Comparison of ENCODE assay signal across 27 cellular contexts in the genomic region with DNA sequence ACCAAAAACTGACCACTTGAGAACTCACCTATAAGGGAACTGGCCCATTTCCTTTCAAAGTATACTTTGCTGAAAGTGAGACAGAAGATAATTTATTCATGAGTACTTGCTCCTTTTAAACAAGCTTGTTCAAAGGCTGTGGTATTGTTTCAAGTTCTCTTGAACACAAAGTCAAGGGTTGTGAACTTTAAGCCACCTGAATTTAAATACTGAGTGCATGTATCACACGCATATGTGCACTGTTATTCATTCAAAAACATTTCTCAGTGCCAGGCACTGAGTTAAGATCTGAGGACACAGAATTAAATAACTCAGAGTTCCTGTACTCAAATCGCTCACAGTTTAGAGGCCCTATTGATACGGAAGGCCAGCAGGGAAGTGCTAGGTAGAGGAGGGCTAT. TPM values are rescaled to one million over a fixed set of nuclear protein-coding genes. Genes with fewer than 3 reads are reported as not detected.
DNase-seq lines count a peak whose midpoint lies in the region; ATAC-seq and TF ChIP-seq lines count a peak whose summit lies in the region.
"Had no signal": no experiment of that assay in that cellular context is flagged by ENCODE, and none has a peak within 500 bp of the region (broad histone marks: within the 10 kb centered on the region; RNA-seq: fewer than 3 reads in every experiment).

No MANE protein-coding gene starts in this region.

- H3K27me3 Mint-ChIP-seq in activated T-cell treated with anti-CD3 and anti-CD28 coated beads, Interleukin-2, amount 50 U/mL, for 24 hours = no peaks in the 10 kb centered on the region
- no peaks in the 10 kb centered on the region for H3K27me3 Mint-ChIP-seq in activated naive CD8-positive, alpha-beta T cell treated with anti-CD3 and anti-CD28 coated beads, Interleukin-2, amount 50 U/mL, for 24 hours
- H3K27me3 Mint-ChIP-seq in stimulated activated naive CD8-positive, alpha-beta T cell treated with anti-CD3 and anti-CD28 coated beads, Interleukin-15, Interleukin-2, amounts not matched to agents 100 ng/mL and 50 ng/mL, for 24 hours = no peaks in the 10 kb centered on the region
- H3K27me3 Mint-ChIP-seq in WTC11 (ENCODE audit: low read depth) = no peaks in the 10 kb centered on the region

- no peaks in the 10 kb centered on the region for H3K36me3 Mint-ChIP-seq in activated T-cell treated with anti-CD3 and anti-CD28 coated beads, Interleukin-2, amount 50 U/mL, for 24 hours (ENCODE audit: low read depth)
- H3K36me3 Mint-ChIP-seq in activated naive CD8-positive, alpha-beta T cell treated with anti-CD3 and anti-CD28 coated beads, Interleukin-2, amount 50 U/mL, for 24 hours (ENCODE audit: low read depth) = no peaks in the 10 kb centered on the region
- no peaks in the 10 kb centered on the region for H3K36me3 Mint-ChIP-seq in stimulated activated naive CD8-positive, alpha-beta T cell treated with anti-CD3 and anti-CD28 coated beads, Interleukin-15, Interleukin-2, amounts not matched to agents 100 ng/mL and 50 ng/mL, for 24 hours (ENCODE audit: low read depth)
- H3K36me3 Mint-ChIP-seq in WTC11 = no peaks in the 10 kb centered on the region
- H3K36me3 Mint-ChIP-seq: natural killer cell had no signal

- POLR2A ChIA-PET in WTC11 (lab: Charles Lee) = no interaction called here

- H3K4me3 Mint-ChIP-seq in activated T-cell treated with anti-CD3 and anti-CD28 coated beads, Interleukin-2, amount 50 U/mL, for 24 hours = peak overlapping the region; percentile 10
- no peak overlapping the region for H3K4me3 Mint-ChIP-seq in activated naive CD8-positive, alpha-beta T cell treated with anti-CD3 and anti-CD28 coated beads, Interleukin-2, amount 50 U/mL, for 24 hours
- H3K4me3 Mint-ChIP-seq in stimulated activated naive CD8-positive, alpha-beta T cell treated with anti-CD3 and anti-CD28 coated beads, Interleukin-15, Interleukin-2, amounts not matched to agents 100 ng/mL and 50 ng/mL, for 24 hours = no peak overlapping the region
- no peak overlapping the region for H3K4me3 Mint-ChIP-seq in WTC11
- H3K4me3 Mint-ChIP-seq: natural killer cell had no signal

- peak overlapping the region; percentile 88 for H3K27ac Mint-ChIP-seq in activated T-cell treated with anti-CD3 and anti-CD28 coated beads, Interleukin-2, amount 50 U/mL, for 24 hours
- peak overlapping the region; percentile 76 for H3K27ac Mint-ChIP-seq in activated naive CD8-positive, alpha-beta T cell treated with anti-CD3 and anti-CD28 coated beads, Interleukin-2, amount 50 U/mL, for 24 hours
- H3K27ac Mint-ChIP-seq in stimulated activated naive CD8-positive, alpha-beta T cell treated with anti-CD3 and anti-CD28 coated beads, Interleukin-15, Interleukin-2, amounts not matched to agents 100 ng/mL and 50 ng/mL, for 24 hours = peak overlapping the region; percentile 62
- no peak overlapping the region for H3K27ac Mint-ChIP-seq in WTC11
- H3K27ac Mint-ChIP-seq: natural killer cell had no signal

- no peaks in the 10 kb centered on the region for H3K9me3 Mint-ChIP-seq in activated T-cell treated with anti-CD3 and anti-CD28 coated beads, Interleukin-2, amount 50 U/mL, for 24 hours
- H3K9me3 Mint-ChIP-seq in activated naive CD8-positive, alpha-beta T cell treated with anti-CD3 and anti-CD28 coated beads, Interleukin-2, amount 50 U/mL, for 24 hours = no peaks in the 10 kb centered on the region
- no peaks in the 10 kb centered on the region for H3K9me3 Mint-ChIP-seq in stimulated activated naive CD8-positive, alpha-beta T cell treated with anti-CD3 and anti-CD28 coated beads, Interleukin-15, Interleukin-2, amounts not matched to agents 100 ng/mL and 50 ng/mL, for 24 hours
- H3K9me3 Mint-ChIP-seq in WTC11 = peaks cover 6% of the 10 kb centered on the region
- H3K9me3 Mint-ChIP-seq: effector memory CD8-positive, alpha-beta T cell; natural killer cell had no signal

- no peak for TF ChIP-seq CTCF in WTC11 (IDR thresholded peaks at IDR 0.05)

- CTCF ChIA-PET in WTC11 (lab: Charles Lee) = no interaction called here

- DNase-seq in activated T-cell treated with anti-CD3 and anti-CD28 coated beads, Interleukin-2, amount 50 U/mL, for 24 hours = no peak
- no peak for DNase-seq in activated T-cell treated with anti-CD3 and anti-CD28 coated beads, Interleukin-2, amount 50 U/mL, for 48 hours
- DNase-seq in DMS79 treated with DMSO at 0.1 percent for 48 hours (lab: John Stamatoyannopoulos, UW) = peak; percentile 48
- no peak for DNase-seq in activated naive CD8-positive, alpha-beta T cell treated with anti-CD3 and anti-CD28 coated beads, Interleukin-2, amount 50 U/mL, for 24 hours
- DNase-seq in WTC11 (ENCODE audit: low spot score) = no peak
- DNase-seq: activated CD4-positive, alpha-beta T cell treated with anti-CD3 and anti-CD28 coated beads for 4 hours; activated gamma-delta T cell; aorta; Calu3; effector memory CD8-positive, alpha-beta T cell; EL; erythroblast; glutamatergic neuron; islet precursor cell; left ventricle myocardium superior; midbrain; natural killer cell; NCI-H1436; NCI-H2171; NCI-H524; PC-3; SK-N-SH; transverse colon had no signal

- ATAC-seq in activated naive CD8-positive, alpha-beta T cell treated with anti-CD3 and anti-CD28 coated beads, Interleukin-2, amount 50 U/mL, for 24 hours = peak; percentile 45
- ATAC-seq in HG02884 (IDR thresholded peaks at IDR 0.05; ENCODE audit: unreplicated experiment) (no peak), HG03432 (IDR thresholded peaks at IDR 0.05; ENCODE audit: unreplicated experiment) (no peak), WTC11 (no peak)
- ATAC-seq: effector memory CD8-positive, alpha-beta T cell; GM12878; left ventricle myocardium superior; natural killer cell; PC-3 had no signal

- H3K4me1 Mint-ChIP-seq in activated T-cell treated with anti-CD3 and anti-CD28 coated beads, Interleukin-2, amount 50 U/mL, for 24 hours (ENCODE audit: low read depth) = peaks cover 53% of the 10 kb centered on the region
- H3K4me1 Mint-ChIP-seq in activated naive CD8-positive, alpha-beta T cell treated with anti-CD3 and anti-CD28 coated beads, Interleukin-2, amount 50 U/mL, for 24 hours = peaks cover 47% of the 10 kb centered on the region
- peaks cover 44% of the 10 kb centered on the region for H3K4me1 Mint-ChIP-seq in stimulated activated naive CD8-positive, alpha-beta T cell treated with anti-CD3 and anti-CD28 coated beads, Interleukin-15, Interleukin-2, amounts not matched to agents 100 ng/mL and 50 ng/mL, for 24 hours (ENCODE audit: low read depth)
- no peaks in the 10 kb centered on the region for H3K4me1 Mint-ChIP-seq in WTC11
- H3K4me1 Mint-ChIP-seq: natural killer cell had no signal

TF ChIP-seq in WTC11, 78 proteins besides CTCF, POLR2A, EP300 and RAD21:
- TF ChIP-seq, protein P1, sequence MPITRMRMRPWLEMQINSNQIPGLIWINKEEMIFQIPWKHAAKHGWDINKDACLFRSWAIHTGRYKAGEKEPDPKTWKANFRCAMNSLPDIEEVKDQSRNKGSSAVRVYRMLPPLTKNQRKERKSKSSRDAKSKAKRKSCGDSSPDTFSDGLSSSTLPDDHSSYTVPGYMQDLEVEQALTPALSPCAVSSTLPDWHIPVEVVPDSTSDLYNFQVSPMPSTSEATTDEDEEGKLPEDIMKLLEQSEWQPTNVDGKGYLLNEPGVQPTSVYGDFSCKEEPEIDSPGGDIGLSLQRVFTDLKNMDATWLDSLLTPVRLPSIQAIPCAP (CRISPR knock-in tag; IDR thresholded peaks at IDR 0.05) = no peak
- no peak for TF ChIP-seq TCF7 (CRISPR knock-in tag; IDR thresholded peaks at IDR 0.05; ENCODE audit: low read depth)
- TF ChIP-seq, protein P2, sequence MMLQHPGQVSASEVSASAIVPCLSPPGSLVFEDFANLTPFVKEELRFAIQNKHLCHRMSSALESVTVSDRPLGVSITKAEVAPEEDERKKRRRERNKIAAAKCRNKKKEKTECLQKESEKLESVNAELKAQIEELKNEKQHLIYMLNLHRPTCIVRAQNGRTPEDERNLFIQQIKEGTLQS (CRISPR knock-in tag; conservative IDR thresholded peaks at IDR 0.05) = no peak
- TF ChIP-seq, protein P3, sequence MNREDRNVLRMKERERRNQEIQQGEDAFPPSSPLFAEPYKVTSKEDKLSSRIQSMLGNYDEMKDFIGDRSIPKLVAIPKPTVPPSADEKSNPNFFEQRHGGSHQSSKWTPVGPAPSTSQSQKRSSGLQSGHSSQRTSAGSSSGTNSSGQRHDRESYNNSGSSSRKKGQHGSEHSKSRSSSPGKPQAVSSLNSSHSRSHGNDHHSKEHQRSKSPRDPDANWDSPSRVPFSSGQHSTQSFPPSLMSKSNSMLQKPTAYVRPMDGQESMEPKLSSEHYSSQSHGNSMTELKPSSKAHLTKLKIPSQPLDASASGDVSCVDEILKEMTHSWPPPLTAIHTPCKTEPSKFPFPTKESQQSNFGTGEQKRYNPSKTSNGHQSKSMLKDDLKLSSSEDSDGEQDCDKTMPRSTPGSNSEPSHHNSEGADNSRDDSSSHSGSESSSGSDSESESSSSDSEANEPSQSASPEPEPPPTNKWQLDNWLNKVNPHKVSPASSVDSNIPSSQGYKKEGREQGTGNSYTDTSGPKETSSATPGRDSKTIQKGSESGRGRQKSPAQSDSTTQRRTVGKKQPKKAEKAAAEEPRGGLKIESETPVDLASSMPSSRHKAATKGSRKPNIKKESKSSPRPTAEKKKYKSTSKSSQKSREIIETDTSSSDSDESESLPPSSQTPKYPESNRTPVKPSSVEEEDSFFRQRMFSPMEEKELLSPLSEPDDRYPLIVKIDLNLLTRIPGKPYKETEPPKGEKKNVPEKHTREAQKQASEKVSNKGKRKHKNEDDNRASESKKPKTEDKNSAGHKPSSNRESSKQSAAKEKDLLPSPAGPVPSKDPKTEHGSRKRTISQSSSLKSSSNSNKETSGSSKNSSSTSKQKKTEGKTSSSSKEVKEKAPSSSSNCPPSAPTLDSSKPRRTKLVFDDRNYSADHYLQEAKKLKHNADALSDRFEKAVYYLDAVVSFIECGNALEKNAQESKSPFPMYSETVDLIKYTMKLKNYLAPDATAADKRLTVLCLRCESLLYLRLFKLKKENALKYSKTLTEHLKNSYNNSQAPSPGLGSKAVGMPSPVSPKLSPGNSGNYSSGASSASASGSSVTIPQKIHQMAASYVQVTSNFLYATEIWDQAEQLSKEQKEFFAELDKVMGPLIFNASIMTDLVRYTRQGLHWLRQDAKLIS (CRISPR knock-in tag; IDR thresholded peaks at IDR 0.05; ENCODE audit: borderline replicate concordance) = no peak
- TF ChIP-seq GRHL2 (CRISPR knock-in tag; IDR thresholded peaks at IDR 0.05; ENCODE audit: insufficient replicate concordance, severe bottlenecking) = no peak

RNA-seq across cellular contexts. Expression of a gene that starts 19.1 kb away (rescaled TPM):
- total RNA-seq in WTC11 (2021) = 1,504 to 1,616 TPM (median 1,559 TPM) in 3 replicates
